24 cellular contexts compared by ENCODE assay signal in the genomic region with DNA sequence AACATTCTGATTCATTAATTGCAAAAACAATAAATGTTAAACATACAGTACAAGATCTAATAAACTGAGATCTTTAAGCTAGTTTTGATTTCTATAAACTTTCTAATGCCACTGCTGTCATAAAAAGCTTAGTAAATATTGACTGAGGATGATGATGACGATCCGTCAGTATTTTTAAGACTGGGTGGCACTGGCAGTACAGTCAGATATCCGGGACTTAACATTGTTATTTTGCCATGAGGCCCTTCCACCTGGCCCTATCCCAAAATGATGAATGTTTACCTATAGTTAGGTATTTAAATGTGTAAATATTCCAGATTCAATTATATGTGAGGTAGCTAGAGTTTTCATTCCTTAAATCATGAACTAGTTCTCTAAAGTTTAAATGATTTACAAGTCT.
DNase-seq lines count a peak whose midpoint lies in the region; TF ChIP-seq lines count a peak whose summit lies in the region.
"Had no signal": no experiment of that assay in that cellular context is flagged by ENCODE, and none has a peak within 500 bp of the region (broad histone marks: within the 10 kb centered on the region; RNA-seq: fewer than 3 reads in every experiment).

No MANE protein-coding gene starts in this region.

- no peak overlapping the region for H3K4me3 Mint-ChIP-seq in activated T-helper 1 cell treated with anti-CD3 and anti-CD28 coated beads, Interleukin-12 subunit alpha, Interleukin-12 subunit beta, Interleukin-2, Interleukin-4 antibody, amounts not matched to agents 30 ng/mL and 10 ng/mL and 1 ng/mL, durations not matched to agents 14 hours and 24 hours and 36 hours
- H3K4me3 Mint-ChIP-seq: activated CD4-positive, alpha-beta T cell treated with anti-CD3 and anti-CD28 coated beads, Interleukin-2, amount 10 ng/mL, durations not matched to agents 24 days and 14 days; CD4-positive, CD25-positive, alpha-beta regulatory T cell; nephron progenitor cell; stimulated activated memory B cell treated with anti-CD40 and anti-IgM and Interleukin-4, amounts not matched to agents 10 μg/mL and 1 μg/mL and 100 μg/mL, for 72 hours had no signal

- H3K27ac Mint-ChIP-seq in activated T-helper 1 cell treated with anti-CD3 and anti-CD28 coated beads, Interleukin-12 subunit alpha, Interleukin-12 subunit beta, Interleukin-2, Interleukin-4 antibody, amounts not matched to agents 30 ng/mL and 10 ng/mL and 1 ng/mL, durations not matched to agents 14 hours and 24 hours and 36 hours = no peak overlapping the region
- H3K27ac Mint-ChIP-seq: activated CD4-positive, alpha-beta T cell treated with anti-CD3 and anti-CD28 coated beads, Interleukin-2, amount 10 ng/mL, durations not matched to agents 24 days and 14 days; CD4-positive, CD25-positive, alpha-beta regulatory T cell; nephron progenitor cell; stimulated activated memory B cell treated with anti-CD40 and anti-IgM and Interleukin-4, amounts not matched to agents 10 μg/mL and 1 μg/mL and 100 μg/mL, for 72 hours had no signal

- no peaks in the 10 kb centered on the region for H3K4me1 Mint-ChIP-seq in activated T-helper 1 cell treated with anti-CD3 and anti-CD28 coated beads, Interleukin-12 subunit alpha, Interleukin-12 subunit beta, Interleukin-2, Interleukin-4 antibody, amounts not matched to agents 30 ng/mL and 10 ng/mL and 1 ng/mL, durations not matched to agents 14 hours and 24 hours and 36 hours (ENCODE audit: low read depth)
- H3K4me1 Mint-ChIP-seq: activated CD4-positive, alpha-beta T cell treated with anti-CD3 and anti-CD28 coated beads, Interleukin-2, amount 10 ng/mL, durations not matched to agents 24 days and 14 days; CD4-positive, CD25-positive, alpha-beta regulatory T cell; stimulated activated memory B cell treated with anti-CD40 and anti-IgM and Interleukin-4, amounts not matched to agents 10 μg/mL and 1 μg/mL and 100 μg/mL, for 72 hours had no signal

- H3K27ac ChIP-seq in 22Rv1 = peak overlapping the region; percentile 88
- H3K27ac ChIP-seq in VCaP = peak overlapping the region; percentile 94
- H3K27ac ChIP-seq: body of pancreas, GM23248, thyroid gland had no signal

- H3K27me3 Mint-ChIP-seq in activated T-helper 1 cell treated with anti-CD3 and anti-CD28 coated beads, Interleukin-12 subunit alpha, Interleukin-12 subunit beta, Interleukin-2, Interleukin-4 antibody, amounts not matched to agents 30 ng/mL and 10 ng/mL and 1 ng/mL, durations not matched to agents 14 hours and 24 hours and 36 hours (ENCODE audit: insufficient read depth) = no peaks in the 10 kb centered on the region
- H3K27me3 Mint-ChIP-seq: activated CD4-positive, alpha-beta T cell treated with anti-CD3 and anti-CD28 coated beads, Interleukin-2, amount 10 ng/mL, durations not matched to agents 24 days and 14 days; CD4-positive, CD25-positive, alpha-beta regulatory T cell; stimulated activated memory B cell treated with anti-CD40 and anti-IgM and Interleukin-4, amounts not matched to agents 10 μg/mL and 1 μg/mL and 100 μg/mL, for 72 hours had no signal

- intact Hi-C loops in activated T-helper 1 cell treated with anti-CD3 and anti-CD28 coated beads, Interleukin-12 subunit alpha, Interleukin-12 subunit beta, Interleukin-2, Interleukin-4 antibody, amounts not matched to agents 30 ng/mL and 10 ng/mL and 1 ng/mL, durations not matched to agents 14 hours and 24 hours and 36 hours (cut with micrococcal nuclease) = no loop called here

- H3K36me3 Mint-ChIP-seq in activated T-helper 1 cell treated with anti-CD3 and anti-CD28 coated beads, Interleukin-12 subunit alpha, Interleukin-12 subunit beta, Interleukin-2, Interleukin-4 antibody, amounts not matched to agents 30 ng/mL and 10 ng/mL and 1 ng/mL, durations not matched to agents 14 hours and 24 hours and 36 hours (ENCODE audit: low read depth) = no peaks in the 10 kb centered on the region
- H3K36me3 Mint-ChIP-seq: CD4-positive, CD25-positive, alpha-beta regulatory T cell; stimulated activated memory B cell treated with anti-CD40 and anti-IgM and Interleukin-4, amounts not matched to agents 10 μg/mL and 1 μg/mL and 100 μg/mL, for 72 hours had no signal

- H3K9me3 Mint-ChIP-seq in activated T-helper 1 cell treated with anti-CD3 and anti-CD28 coated beads, Interleukin-12 subunit alpha, Interleukin-12 subunit beta, Interleukin-2, Interleukin-4 antibody, amounts not matched to agents 30 ng/mL and 10 ng/mL and 1 ng/mL, durations not matched to agents 14 hours and 24 hours and 36 hours = peaks cover 11% of the 10 kb centered on the region
- H3K9me3 Mint-ChIP-seq: nephron progenitor cell had no signal

- TF ChIP-seq CTCF in 22Rv1 (IDR thresholded peaks at IDR 0.05) = no peak
- TF ChIP-seq CTCF in VCaP (conservative IDR thresholded peaks at IDR 0.05) = no peak

- DNase-seq in DMS53 (lab: John Stamatoyannopoulos, UW) = peak; percentile 22
- peak; percentile 47 for DNase-seq in NCI-H2029 treated with DMSO at 0.1 percent for 48 hours (lab: John Stamatoyannopoulos, UW)
- no peak for DNase-seq in NK-92 treated with Interleukin-12 subunit alpha and Interleukin-12 subunit beta, amount 100 ng/mL, for 24 hours (lab: John Stamatoyannopoulos, UW)
- DNase-seq in stimulated activated CD4-positive, alpha-beta T cell treated with anti-CD3 and anti-CD28 coated beads, Interleukin-1b, Interleukin-23, amount 100 ng/mL, for 48 hours = no peak
- no peak for DNase-seq in activated T-helper 1 cell treated with anti-CD3 and anti-CD28 coated beads, Interleukin-12 subunit alpha, Interleukin-12 subunit beta, Interleukin-2, Interleukin-4 antibody, amounts not matched to agents 30 ng/mL and 10 ng/mL and 1 ng/mL, durations not matched to agents 14 hours and 24 hours and 36 hours (ENCODE audit: low spot score)
- DNase-seq in NCI-H1436 treated with DMSO at 0.1 percent for 48 hours (lab: John Stamatoyannopoulos, UW) = no peak
- DNase-seq: activated CD4-positive, alpha-beta T cell treated with anti-CD3 and anti-CD28 coated beads, Interleukin-2, amount 10 ng/mL, durations not matched to agents 24 days and 14 days; activated CD8-positive, alpha-beta memory T cell treated with anti-CD3 and anti-CD28 coated beads, Interleukin-2, amount 50 U/mL, for 4 hours; activated effector memory CD4-positive, alpha-beta T cell treated with Interleukin-2 at 50 U/mL for 16 hours; body of pancreas; CD4-positive, CD25-positive, alpha-beta regulatory T cell; DMS79 treated with DMSO at 0.1 percent for 48 hours; GM23248; head of caudate nucleus; KBM-7; left ventricle myocardium superior; NCI-H446 treated with DMSO at 0.1 percent for 48 hours; nephron progenitor cell; Right ventricle myocardium superior; T-helper 1 cell; thyroid gland had no signal

Comparison
In these comparisons a context has a peak if more than half of its experiments do, and no peak if none do; other contexts are left out.
1. DNase-seq: peak in DMS53 (single experiment) and NCI-H2029 treated with DMSO at 0.1 percent for 48 hours (single experiment); none in NK-92 treated with Interleukin-12 subunit alpha and Interleukin-12 subunit beta, amount 100 ng/mL, for 24 hours (single experiment), stimulated activated CD4-positive, alpha-beta T cell treated with anti-CD3 and anti-CD28 coated beads, Interleukin-1b, Interleukin-23, amount 100 ng/mL, for 48 hours (single experiment), activated T-helper 1 cell treated with anti-CD3 and anti-CD28 coated beads, Interleukin-12 subunit alpha, Interleukin-12 subunit beta, Interleukin-2, Interleukin-4 antibody, amounts not matched to agents 30 ng/mL and 10 ng/mL and 1 ng/mL, durations not matched to agents 14 hours and 24 hours and 36 hours (single experiment) and NCI-H1436 treated with DMSO at 0.1 percent for 48 hours (single experiment).